Comparison of ENCODE assay signal across 1 cellular context in genomic region chr2:28162538-28162937, GRCh38.
TF ChIP-seq lines count a peak whose summit lies in the region.

No MANE protein-coding gene starts in this region.

TF ChIP-seq in IMR-90, 13 proteins besides CTCF, POLR2A, EP300 and RAD21 (continued from another document):
- TF ChIP-seq ELK1 (IDR thresholded peaks at IDR 0.05; ENCODE audit: borderline replicate concordance, low read depth, low read length) (no peak), BHLHE40 (IDR thresholded peaks at IDR 0.05; ENCODE audit: low read depth, low read length) (no peak), FOS (IDR thresholded peaks at IDR 0.05; ENCODE audit: low read depth, low read length) (no peak), MXI1 (IDR thresholded peaks at IDR 0.05; ENCODE audit: borderline replicate concordance, low read depth, low read length) (no peak), RCOR1 (IDR thresholded peaks at IDR 0.05; ENCODE audit: insufficient replicate concordance, low read length) (no peak), MAZ (IDR thresholded peaks at IDR 0.05; ENCODE audit: borderline replicate concordance, low read depth, low read length) (no peak), CEBPB (IDR thresholded peaks at IDR 0.05; ENCODE audit: low read depth, low read length) (no peak), RFX5 (IDR thresholded peaks at IDR 0.05; ENCODE audit: low read depth, low read length) (no peak)
